20 cellular contexts compared by ENCODE assay signal in genomic region chr3:60434945-60435344, GRCh38.
DNase-seq lines count a peak whose midpoint lies in the region; ATAC-seq, FAIRE-seq and TF ChIP-seq lines count a peak whose summit lies in the region.
"Had no signal": no experiment of that assay in that cellular context is flagged by ENCODE, and none has a peak within 500 bp of the region (broad histone marks: within the 10 kb centered on the region; RNA-seq: fewer than 3 reads in every experiment).

No MANE protein-coding gene starts in this region.

- H2AK5ac ChIP-seq in neuronal stem cell (ENCODE audit: low read depth, low read length) = no peak overlapping the region

- no peak overlapping the region for H3K4me3 Mint-ChIP-seq in astrocyte (ENCODE audit: unreplicated experiment)
- H3K4me3 Mint-ChIP-seq: B cell; CD4-positive, alpha-beta T cell; HFFc6 had no signal

- no peak overlapping the region for H3K18ac ChIP-seq in neuronal stem cell (ENCODE audit: low read length)

- H2BK12ac ChIP-seq in neuronal stem cell (ENCODE audit: low read length) = no peak overlapping the region

- H3K14ac ChIP-seq in neuronal stem cell (ENCODE audit: low read length) = no peak overlapping the region

- H3K4me2 ChIP-seq in astrocyte (ENCODE audit: low read length) = no peak overlapping the region
- H3K4me2 ChIP-seq in neuronal stem cell (ENCODE audit: insufficient read depth, low read length, poor library complexity, severe bottlenecking) = no peak overlapping the region

- H3K23ac ChIP-seq in neuronal stem cell (ENCODE audit: low read depth, low read length, poor library complexity) = no peak overlapping the region

- peak; percentile 17 for DNase-seq in astrocyte (ENCODE audit: low read depth)
- DNase-seq in iPS-NIHi7 (ENCODE audit: extremely low spot score) = peak; percentile 17
- DNase-seq in neuronal stem cell (ENCODE audit: low spot score) = no peak
- no peak for DNase-seq in NCI-H748 (lab: John Stamatoyannopoulos, UW; ENCODE audit: unreplicated experiment)
- no peak for DNase-seq in NCI-H446 (lab: John Stamatoyannopoulos, UW)
- DNase-seq in D721Med (ENCODE audit: insufficient read length, low spot score) = no peak
- DNase-seq: C1 segment of cervical spinal cord; Calu3; CD4-positive, alpha-beta T cell; DMS79; EL; HCEC 1CT; HFFc6 had no signal

- H3K36me3 Mint-ChIP-seq in astrocyte (ENCODE audit: low read depth, unreplicated experiment) = no peaks in the 10 kb centered on the region

- no peak for ATAC-seq in GM21423 (IDR thresholded peaks at IDR 0.05; ENCODE audit: unreplicated experiment)
- ATAC-seq: HepG2 had no signal

- no peak overlapping the region for H4K8ac ChIP-seq in neuronal stem cell (ENCODE audit: low read depth, low read length)

- no peak for FAIRE-seq in astrocyte (lab: Jason Lieb, UNC)
- FAIRE-seq in D721Med (lab: Jason Lieb, UNC) = no peak
- FAIRE-seq: A204.1, G401.6, GM12891, HepG2, HTR-8/SVneo had no signal

- H3K9ac ChIP-seq in astrocyte (ENCODE audit: low read length) (no peak overlapping the region), neuronal stem cell (ENCODE audit: low read depth, low read length, poor library complexity) (no peak overlapping the region)

- no peak overlapping the region for H2BK120ac ChIP-seq in neuronal stem cell (ENCODE audit: low read depth, low read length)

- TF ChIP-seq CTCF in astrocyte (IDR thresholded peaks at IDR 0.05; ENCODE audit: insufficient read depth, low read depth, low read length) (no peak), D721Med (IDR thresholded peaks at IDR 0.05; ENCODE audit: insufficient read depth, missing control alignments) (no peak)

- H3K27me3 ChIP-seq in astrocyte (ENCODE audit: insufficient read depth, low read length) (no peaks in the 10 kb centered on the region), neuronal stem cell (ENCODE audit: control insufficient read depth in 3 of 3, insufficient read depth in 3 of 3, low read depth in 1 of 3, low read length in 3 of 3) (no peaks in the 10 kb centered on the region)

- no peak overlapping the region for H3K4me3 ChIP-seq in astrocyte (ENCODE audit: insufficient read depth, low read depth, low read length)
- no peak overlapping the region for H3K4me3 ChIP-seq in neuronal stem cell (ENCODE audit: low read length in 2 of 2)

- H3K27ac Mint-ChIP-seq in astrocyte (ENCODE audit: unreplicated experiment) = no peak overlapping the region
- H3K27ac Mint-ChIP-seq: B cell; CD4-positive, alpha-beta T cell; HFFc6 had no signal

- H3K79me1 ChIP-seq in neuronal stem cell (ENCODE audit: low read depth, low read length) = no peaks in the 10 kb centered on the region

- H3K9me3 ChIP-seq in astrocyte (ENCODE audit: insufficient read depth, low read depth, low read length) (no peaks in the 10 kb centered on the region), neuronal stem cell (replicated peaks in 1 of 2; ENCODE audit: control insufficient read depth in 2 of 2, insufficient read depth in 1 of 2, low read depth in 1 of 2, low read length in 2 of 2) (no peaks in the 10 kb centered on the region)

- no peak overlapping the region for H2BK15ac ChIP-seq in neuronal stem cell (ENCODE audit: low read length)

- H3K4me1 ChIP-seq in astrocyte (ENCODE audit: insufficient read depth, low read length) (no peaks in the 10 kb centered on the region), neuronal stem cell (ENCODE audit: control insufficient read depth in 2 of 2, insufficient read depth in 1 of 2, low read depth in 1 of 2, low read length in 2 of 2) (no peaks in the 10 kb centered on the region)

- H3K4me1 Mint-ChIP-seq in astrocyte (ENCODE audit: low read depth, unreplicated experiment) = no peaks in the 10 kb centered on the region
- H3K4me1 Mint-ChIP-seq: B cell had no signal

- no peak overlapping the region for H4K91ac ChIP-seq in neuronal stem cell (ENCODE audit: low read depth, low read length, poor library complexity)

- H2BK5ac ChIP-seq in neuronal stem cell (ENCODE audit: low read length) = no peak overlapping the region

- H2AFZ ChIP-seq in astrocyte (ENCODE audit: low read depth, low read length) (no peak overlapping the region), neuronal stem cell (ENCODE audit: low read length) (peak overlapping the region; percentile 62)

- no peaks in the 10 kb centered on the region for H4K20me1 ChIP-seq in astrocyte (ENCODE audit: insufficient read depth, low read length)

- H3K27me3 Mint-ChIP-seq in astrocyte (ENCODE audit: low read depth, unreplicated experiment) = peaks cover 3% of the 10 kb centered on the region
- H3K27me3 Mint-ChIP-seq: B cell; CD4-positive, alpha-beta T cell had no signal

- no peaks in the 10 kb centered on the region for H3K36me3 ChIP-seq in astrocyte (ENCODE audit: insufficient read depth, low read length)
- no peaks in the 10 kb centered on the region for H3K36me3 ChIP-seq in neuronal stem cell (replicated peaks in 1 of 2; ENCODE audit: control insufficient read depth in 2 of 2, insufficient read depth in 2 of 2, low read length in 2 of 2)

- no peaks in the 10 kb centered on the region for H3K9me3 Mint-ChIP-seq in astrocyte (ENCODE audit: unreplicated experiment)
- H3K9me3 Mint-ChIP-seq: CD4-positive, alpha-beta T cell had no signal

- H3K27ac ChIP-seq in astrocyte (ENCODE audit: low read depth, low read length) (no peak overlapping the region), neuronal stem cell (replicated peaks; ENCODE audit: low read length) (no peak overlapping the region)

- H3K79me2 ChIP-seq in astrocyte (ENCODE audit: insufficient read depth, low read length) = no peaks in the 10 kb centered on the region

- no peak overlapping the region for H3K4ac ChIP-seq in neuronal stem cell (ENCODE audit: low read length)

Comparison
In these comparisons a context has a peak if more than half of its experiments do, and no peak if none do; other contexts are left out.
1. DNase-seq: peak in astrocyte (single experiment) and iPS-NIHi7 (single experiment); none in neuronal stem cell (single experiment), NCI-H748 (single experiment), NCI-H446 (0 of 2) and D721Med (single experiment).